Comparison of ENCODE assay signal across 11 cellular contexts in the genomic region with DNA sequence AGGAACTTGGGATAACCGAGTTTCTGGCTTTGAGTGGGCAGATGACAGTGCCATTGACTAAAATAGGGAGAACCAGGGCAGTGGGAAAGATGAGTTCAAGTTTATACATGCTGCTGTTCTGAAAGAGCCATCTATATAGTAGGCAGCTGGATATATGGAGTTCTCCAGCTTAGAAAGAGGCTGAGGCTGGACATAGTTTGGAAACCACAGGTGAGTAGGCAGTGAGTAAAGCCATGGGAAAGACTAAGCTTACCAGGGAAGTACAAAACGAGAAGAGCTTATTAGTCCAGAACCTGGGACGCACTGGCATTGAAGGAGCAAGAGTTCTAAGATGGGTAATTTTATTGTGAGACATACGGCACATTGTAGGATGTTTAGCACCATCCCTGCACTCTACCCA. TPM values are rescaled to one million over a fixed set of nuclear protein-coding genes. Genes with fewer than 3 reads are reported as not detected.
DNase-seq lines count a peak whose midpoint lies in the region; ATAC-seq and TF ChIP-seq lines count a peak whose summit lies in the region.
"Had no signal": no experiment of that assay in that cellular context is flagged by ENCODE, and none has a peak within 500 bp of the region (broad histone marks: within the 10 kb centered on the region; RNA-seq: fewer than 3 reads in every experiment).

No MANE protein-coding gene starts in this region.

- no peaks in the 10 kb centered on the region for H3K9me3 Mint-ChIP-seq in activated naive CD4-positive, alpha-beta T cell treated with anti-CD3 and anti-CD28 coated beads, Interleukin-2, amount 50 U/mL, for 72 hours
- no peaks in the 10 kb centered on the region for H3K9me3 Mint-ChIP-seq in activated naive CD4-positive, alpha-beta T cell treated with anti-CD3 and anti-CD28 coated beads, Interleukin-2, amount 10 ng/mL, durations not matched to agents 7 days and 5 days
- H3K9me3 Mint-ChIP-seq: activated B cell treated with CpG ODN at 0.5 μM for 24 hours had no signal

- no peak overlapping the region for H3K4me3 Mint-ChIP-seq in activated naive CD4-positive, alpha-beta T cell treated with anti-CD3 and anti-CD28 coated beads, Interleukin-2, amount 10 ng/mL, durations not matched to agents 7 days and 5 days
- H3K4me3 Mint-ChIP-seq: activated B cell treated with CpG ODN at 0.5 μM for 24 hours had no signal

- H3K9me3 ChIP-seq in lung (ENCODE audit: control insufficient read depth in 2 of 2, insufficient read depth in 1 of 2, low read length in 1 of 2) (no peaks in the 10 kb centered on the region), thoracic aorta (no peaks in the 10 kb centered on the region)
- H3K9me3 ChIP-seq: right lobe of liver had no signal

- TF ChIP-seq CTCF in lung (IDR thresholded peaks at IDR 0.05; ENCODE audit: control extremely low read depth, extremely low read depth): no peak
- TF ChIP-seq CTCF in thoracic aorta (IDR thresholded peaks at IDR 0.05): no peak

- H3K4me1 ChIP-seq in lung (ENCODE audit: control insufficient read depth in 2 of 2, insufficient read depth in 2 of 2, low read length in 2 of 2) (peaks cover under 1 to 7% of the 10 kb centered on the region in 2 donors), thoracic aorta (ENCODE audit: control insufficient read depth in 1 of 2, low read depth in 2 of 2) (peaks cover 7 to 18% of the 10 kb centered on the region in 2 donors)
- H3K4me1 ChIP-seq: right lobe of liver had no signal

- ATAC-seq in activated naive CD4-positive, alpha-beta T cell treated with anti-CD3 and anti-CD28 coated beads, Interleukin-2, amount 50 U/mL, for 72 hours: peak in 1 of 2 donors; percentile 20
- ATAC-seq in lung (ENCODE audit: insufficient read depth, low FRiP score) (no peak), thoracic aorta (ENCODE audit: insufficient number of reproducible peaks, low FRiP score, low read depth) (no peak), GM19463 (IDR thresholded peaks at IDR 0.05; ENCODE audit: unreplicated experiment) (no peak)

- 80 to 89% methylated on average over 4 of the region's 4 CpGs for WGBS in lung, 2 donors

- DNase-seq in activated naive CD4-positive, alpha-beta T cell treated with anti-CD3 and anti-CD28 coated beads, Interleukin-2, amount 50 U/mL, for 72 hours (ENCODE audit: low spot score in 2 of 2): no peak
- no peak for DNase-seq in activated naive CD4-positive, alpha-beta T cell treated with anti-CD3 and anti-CD28 coated beads, Interleukin-2, amount 10 ng/mL, durations not matched to agents 7 days and 5 days
- no peak for DNase-seq in lung (ENCODE audit: low spot score)
- DNase-seq in thoracic aorta (ENCODE audit: low spot score): no peak
- no peak for DNase-seq in NCI-H1092 (lab: John Stamatoyannopoulos, UW)
- no peak for DNase-seq in NOMO-1 treated with DMSO at 0.1 percent for 48 hours (lab: John Stamatoyannopoulos, UW; ENCODE audit: unreplicated experiment)
- DNase-seq: activated B cell treated with CpG ODN at 0.5 μM for 24 hours, NCI-H1694 treated with DMSO at 0.1 percent for 48 hours, right lobe of liver had no signal

- CTCF ChIA-PET in activated naive CD4-positive, alpha-beta T cell treated with anti-CD3 and anti-CD28 coated beads, Interleukin-2, amount 10 ng/mL, durations not matched to agents 7 days and 5 days (lab: Charles Lee): no interaction called here

- H3K36me3 ChIP-seq in lung (ENCODE audit: control insufficient read depth in 2 of 2, insufficient read depth in 2 of 2, low read length in 2 of 2): peaks cover 0 to 11% of the 10 kb centered on the region in 2 donors
- H3K36me3 ChIP-seq in thoracic aorta: no peaks in the 10 kb centered on the region
- H3K36me3 ChIP-seq: right lobe of liver had no signal

- H3K4me1 Mint-ChIP-seq in activated naive CD4-positive, alpha-beta T cell treated with anti-CD3 and anti-CD28 coated beads, Interleukin-2, amount 10 ng/mL, durations not matched to agents 7 days and 5 days: no peaks in the 10 kb centered on the region
- H3K4me1 Mint-ChIP-seq: activated B cell treated with CpG ODN at 0.5 μM for 24 hours had no signal

- H3K27ac Mint-ChIP-seq in activated naive CD4-positive, alpha-beta T cell treated with anti-CD3 and anti-CD28 coated beads, Interleukin-2, amount 50 U/mL, for 72 hours: peak overlapping the region; percentile 14 to 44
- no peak overlapping the region for H3K27ac Mint-ChIP-seq in activated naive CD4-positive, alpha-beta T cell treated with anti-CD3 and anti-CD28 coated beads, Interleukin-2, amount 10 ng/mL, durations not matched to agents 7 days and 5 days
- H3K27ac Mint-ChIP-seq: activated B cell treated with CpG ODN at 0.5 μM for 24 hours had no signal

- H3K27ac ChIP-seq in angular gyrus (ENCODE audit: low read depth, low read length): peak overlapping the region; percentile 26
- peak overlapping the region; percentile 6 to 10 for H3K27ac ChIP-seq in lung (ENCODE audit: low read depth in 1 of 2, low read length in 1 of 2)
- peak overlapping the region; percentile 55 to 59 for H3K27ac ChIP-seq in thoracic aorta
- H3K27ac ChIP-seq: right lobe of liver had no signal

- H3K4me3 ChIP-seq in lung (no peak overlapping the region), thoracic aorta (no peak overlapping the region)
- H3K4me3 ChIP-seq: right lobe of liver had no signal

- no peaks in the 10 kb centered on the region for H3K36me3 Mint-ChIP-seq in activated naive CD4-positive, alpha-beta T cell treated with anti-CD3 and anti-CD28 coated beads, Interleukin-2, amount 50 U/mL, for 72 hours
- H3K36me3 Mint-ChIP-seq in activated naive CD4-positive, alpha-beta T cell treated with anti-CD3 and anti-CD28 coated beads, Interleukin-2, amount 10 ng/mL, durations not matched to agents 7 days and 5 days: peaks cover 14% of the 10 kb centered on the region

- no peaks in the 10 kb centered on the region for H3K27me3 Mint-ChIP-seq in activated naive CD4-positive, alpha-beta T cell treated with anti-CD3 and anti-CD28 coated beads, Interleukin-2, amount 10 ng/mL, durations not matched to agents 7 days and 5 days
- H3K27me3 Mint-ChIP-seq: activated B cell treated with CpG ODN at 0.5 μM for 24 hours had no signal

- no peaks in the 10 kb centered on the region for H3K27me3 ChIP-seq in lung (ENCODE audit: control insufficient read depth, insufficient read depth)
- no peaks in the 10 kb centered on the region for H3K27me3 ChIP-seq in thoracic aorta (replicated peaks; ENCODE audit: insufficient read depth)
- H3K27me3 ChIP-seq: right lobe of liver had no signal

RNA-seq across cellular contexts. Expression of gene MSL2, which starts 54.2 kb away (rescaled TPM):
- 10 to 100 TPM; 37.4 to 78.2 TPM for total RNA-seq in activated naive CD4-positive, alpha-beta T cell treated with anti-CD3 and anti-CD28 coated beads, Interleukin-2, amount 50 U/mL, for 72 hours
- total RNA-seq in lung (10 to 100 TPM; 30.6 to 44.0 TPM), thoracic aorta (10 to 100 TPM; 24.0 to 31.4 TPM)
- polyA plus RNA-seq in lung: 1 to 10 TPM; 5.4 to 9.5 TPM
